ENCODE assay signal across 8 cellular contexts in the genomic region with DNA sequence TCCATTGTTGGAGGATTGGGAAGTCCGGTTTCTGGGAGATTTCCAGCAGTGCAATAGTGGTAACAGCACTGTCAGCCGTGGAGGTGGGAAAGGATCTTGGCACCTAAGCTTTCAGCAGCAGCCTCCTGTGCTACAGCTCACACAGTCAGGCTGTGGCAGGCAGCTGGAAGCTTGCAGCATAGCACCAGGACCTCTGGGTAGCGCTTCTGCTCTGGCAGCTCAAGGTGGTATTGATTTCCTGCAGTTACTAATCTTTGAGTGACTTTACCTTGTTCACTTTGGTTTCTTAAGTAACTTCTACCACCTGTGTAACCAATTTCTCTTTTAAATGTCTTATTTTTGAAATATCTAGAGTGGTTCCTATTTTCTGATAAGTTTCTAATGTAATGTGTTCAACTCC.
"Had no signal": no experiment of that assay in that cellular context is flagged by ENCODE, and none has a peak within 500 bp of the region (broad histone marks: within the 10 kb centered on the region; RNA-seq: fewer than 3 reads in every experiment).

No MANE protein-coding gene starts in this region.

- DNase-seq: GDM1, GF-D8 had no signal

- ATAC-seq: GM12878 had no signal

- FAIRE-seq: G401.6, GM12878, GM12891, GM12892, GM18507, GM19239 had no signal

- H3K4me3 ChIP-seq: GM12878 had no signal
